Comparison of ENCODE assay signal across 10 cellular contexts in genomic region chr4:38013461-38014366, GRCh38. TPM values are rescaled to one million over a fixed set of nuclear protein-coding genes. Genes with fewer than 3 reads are reported as not detected.
A peak's percentile ranks its signal among the peaks of the same experiment; 100 is the strongest.
DNase-seq lines count a peak whose midpoint lies in the region; ATAC-seq and TF ChIP-seq lines count a peak whose summit lies in the region.
"Had no signal": no experiment of that assay in that cellular context is flagged by ENCODE, and none has a peak within 500 bp of the region (broad histone marks: within the 10 kb centered on the region; RNA-seq: fewer than 3 reads in every experiment).

No MANE protein-coding gene starts in this region.

- no peaks in the 10 kb centered on the region for H3K27me3 ChIP-seq in stomach smooth muscle (ENCODE audit: control insufficient read depth in 1 of 2, insufficient read depth in 2 of 2, low read length in 2 of 2)

- H3K4me1 Mint-ChIP-seq in activated T-helper 17 cell treated with anti-CD3 and anti-CD28 coated beads, Interleukin-2, amount 50 U/mL, for 72 hours, result peaks cover 12% of the 10 kb centered on the region
- H3K4me1 Mint-ChIP-seq in type B pancreatic cell (ENCODE audit: unreplicated experiment), result peaks cover 33% of the 10 kb centered on the region

- peak; percentile 84 for DNase-seq in LHCN-M2 (ENCODE audit: low read depth)
- DNase-seq in left cardiac atrium, result peak; percentile 68
- no peak for DNase-seq in germinal center (ENCODE audit: low spot score)
- DNase-seq in activated CD4-positive, alpha-beta T cell treated with anti-CD3 and anti-CD28 coated beads, Interleukin-2, amount 50 U/mL, for 1 hour, result no peak
- DNase-seq in type B pancreatic cell (ENCODE audit: extremely low spot score, unreplicated experiment), result no peak
- DNase-seq: activated naive CD8-positive, alpha-beta T cell treated with anti-CD3 and anti-CD28 coated beads, Interleukin-2, amount 10 ng/mL, durations not matched to agents 7 days and 5 days; KG1; RPMI8226 had no signal

- H3K4me3 Mint-ChIP-seq in activated T-helper 17 cell treated with anti-CD3 and anti-CD28 coated beads, Interleukin-2, amount 50 U/mL, for 72 hours, result no peak overlapping the region
- H3K4me3 Mint-ChIP-seq in type B pancreatic cell, result no peak overlapping the region
- H3K4me3 Mint-ChIP-seq: activated naive CD8-positive, alpha-beta T cell treated with anti-CD3 and anti-CD28 coated beads, Interleukin-2, amount 10 ng/mL, durations not matched to agents 7 days and 5 days had no signal

- H3K9me3 ChIP-seq in stomach smooth muscle (ENCODE audit: control insufficient read depth in 2 of 2, low read length in 2 of 2), result no peaks in the 10 kb centered on the region

- H3K4me3 ChIP-seq in stomach smooth muscle (ENCODE audit: low read length in 2 of 2), result peak overlapping the region in 1 of 2 donors; percentile 9

- TF ChIP-seq CTCF in type B pancreatic cell (conservative IDR thresholded peaks at IDR 0.05), result no peak

- H3K9me3 Mint-ChIP-seq in activated T-helper 17 cell treated with anti-CD3 and anti-CD28 coated beads, Interleukin-2, amount 50 U/mL, for 72 hours, result no peaks in the 10 kb centered on the region
- H3K9me3 Mint-ChIP-seq in type B pancreatic cell, result no peaks in the 10 kb centered on the region
- H3K9me3 Mint-ChIP-seq: activated naive CD8-positive, alpha-beta T cell treated with anti-CD3 and anti-CD28 coated beads, Interleukin-2, amount 10 ng/mL, durations not matched to agents 7 days and 5 days had no signal

- no peaks in the 10 kb centered on the region for H3K27me3 Mint-ChIP-seq in activated T-helper 17 cell treated with anti-CD3 and anti-CD28 coated beads, Interleukin-2, amount 50 U/mL, for 72 hours
- H3K27me3 Mint-ChIP-seq in type B pancreatic cell, result no peaks in the 10 kb centered on the region
- H3K27me3 Mint-ChIP-seq: activated naive CD8-positive, alpha-beta T cell treated with anti-CD3 and anti-CD28 coated beads, Interleukin-2, amount 10 ng/mL, durations not matched to agents 7 days and 5 days had no signal

- intact Hi-C loops in left cardiac atrium (cut with DNase I), result no loop called here

- H3K36me3 ChIP-seq in stomach smooth muscle (ENCODE audit: control insufficient read depth in 2 of 2, insufficient read depth in 2 of 2, low read length in 2 of 2), result peaks cover 5 to 6% of the 10 kb centered on the region in 2 donors

- H3K36me3 Mint-ChIP-seq in activated T-helper 17 cell treated with anti-CD3 and anti-CD28 coated beads, Interleukin-2, amount 50 U/mL, for 72 hours (ENCODE audit: low read depth), result peaks cover 36% of the 10 kb centered on the region
- H3K36me3 Mint-ChIP-seq in type B pancreatic cell, result peaks cover 14% of the 10 kb centered on the region

- peaks cover 36% of the 10 kb centered on the region for H3K4me1 ChIP-seq in stomach smooth muscle (ENCODE audit: control insufficient read depth, insufficient read depth, low read length)

- ATAC-seq in activated T-helper 17 cell treated with anti-CD3 and anti-CD28 coated beads, Interleukin-2, amount 50 U/mL, for 72 hours (replicated peaks), result peak; percentile 18
- ATAC-seq in left cardiac atrium, result peak; percentile 85

- no peak overlapping the region for H3K9ac ChIP-seq in stomach smooth muscle (ENCODE audit: low read length in 2 of 2)

- H3K27ac Mint-ChIP-seq in activated T-helper 17 cell treated with anti-CD3 and anti-CD28 coated beads, Interleukin-2, amount 50 U/mL, for 72 hours, result no peak overlapping the region
- H3K27ac Mint-ChIP-seq in type B pancreatic cell, result no peak overlapping the region
- H3K27ac Mint-ChIP-seq: activated naive CD8-positive, alpha-beta T cell treated with anti-CD3 and anti-CD28 coated beads, Interleukin-2, amount 10 ng/mL, durations not matched to agents 7 days and 5 days had no signal

- peak overlapping the region; percentile 58 for H3K27ac ChIP-seq in stomach smooth muscle (ENCODE audit: low read length)

RNA-seq across cellular contexts. Expression of gene PTTG2, which starts 53.5 kb away (rescaled TPM):
- total RNA-seq in LHCN-M2 (2014; rRNA removed) (not detected in 2 replicates), left cardiac atrium (1 to 10 TPM in 1 of 2 donors, under 1 TPM in 1; 0.89 to 1.0 TPM), type B pancreatic cell (ENCODE audit: low replicate concordance) (not detected in 2 replicates)
- not detected for polyA plus RNA-seq in LHCN-M2 (2012)
- total RNA-seq in activated T-helper 17 cell treated with anti-CD3 and anti-CD28 coated beads, Interleukin-2, amount 50 U/mL, for 72 hours, result under 1 TPM; 0.39 to 0.40 TPM

Comparison
In these comparisons a context has a peak if more than half of its experiments do, and no peak if none do; other contexts are left out.
1. DNase-seq: peak in LHCN-M2 (single experiment) and left cardiac atrium (single experiment); none in germinal center (single experiment), activated CD4-positive, alpha-beta T cell treated with anti-CD3 and anti-CD28 coated beads, Interleukin-2, amount 50 U/mL, for 1 hour (single experiment) and type B pancreatic cell (single experiment).